10 cellular contexts compared by ENCODE assay signal in genomic region chr1:228653748-228654147, GRCh38.
"Had no signal": no experiment of that assay in that cellular context is flagged by ENCODE, and none has a peak within 500 bp of the region (broad histone marks: within the 10 kb centered on the region; RNA-seq: fewer than 3 reads in every experiment).

No MANE protein-coding gene starts in this region.

- H3K4me3 ChIP-seq: GM23248, GM23338, HAP-1 had no signal

- H3K27ac ChIP-seq: GM23248 had no signal

- FAIRE-seq: H1, H54 had no signal

- H3K9me3 ChIP-seq: HAP-1 had no signal

- H3K36me3 ChIP-seq: HAP-1 had no signal

- DNase-seq: GM23248, GOT3, H7, H9, HCEC 1CT, HFFc6 had no signal
